Comparison of ENCODE assay signal across 12 cellular contexts in the genomic region with DNA sequence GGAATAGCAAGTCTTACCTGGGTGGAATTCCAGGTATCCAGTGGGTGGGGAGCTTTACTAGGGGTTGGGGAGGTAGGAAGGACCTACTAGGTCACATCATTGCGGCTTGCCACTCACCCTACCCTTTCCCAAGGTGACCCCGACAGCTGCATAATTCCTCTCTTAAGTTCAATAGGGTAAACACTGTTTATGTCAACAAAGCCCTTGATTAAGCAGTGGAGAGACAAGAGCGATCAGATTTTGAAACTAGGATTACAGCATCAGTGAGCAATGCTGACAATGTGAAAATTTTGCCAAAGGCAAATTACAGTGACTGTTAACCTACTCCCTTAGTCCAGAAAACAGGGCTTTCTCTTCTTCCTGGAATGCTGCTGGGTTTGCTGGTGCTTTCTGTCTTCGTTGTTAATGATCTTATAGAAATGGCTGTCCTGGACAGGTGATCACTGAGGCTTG. TPM values are rescaled to one million over a fixed set of nuclear protein-coding genes. Genes with fewer than 3 reads are reported as not detected.
DNase-seq lines count a peak whose midpoint lies in the region; ATAC-seq, FAIRE-seq and TF ChIP-seq lines count a peak whose summit lies in the region.
"Had no signal": no experiment of that assay in that cellular context is flagged by ENCODE, and none has a peak within 500 bp of the region (broad histone marks: within the 10 kb centered on the region; RNA-seq: fewer than 3 reads in every experiment).

No MANE protein-coding gene starts in this region.

- no TSS peak for BruUV-seq in IMR-90 (replicated peaks; lab: Mats Ljungman, UMichigan)

- no peak overlapping the region for H4K5ac ChIP-seq in IMR-90 (ENCODE audit: low read depth, low read length)

- H3K14ac ChIP-seq in IMR-90 (replicated peaks; ENCODE audit: low read depth, low read length): no peak overlapping the region

- no peak overlapping the region for H3K4me3 ChIP-seq in IMR-90 (ENCODE audit: insufficient read depth, low read depth, low read length)
- no peak overlapping the region for H3K4me3 ChIP-seq in bronchial epithelial cell (ENCODE audit: low read depth, low read length)
- H3K4me3 ChIP-seq in liver (ENCODE audit: low read depth in 1 of 3, low read length in 3 of 3): peak overlapping the region in 2 of 3 donors; percentile 7 to 23

- CTCF ChIA-PET in IMR-90 (lab: Yijun Ruan, JAX): interaction anchor here (0.7 kb wide), 1 partner anchor 45 kb away, joined by 3 read pairs; no protein-coding TSS in a partner anchor

- TF ChIP-seq POLR2A in IMR-90 (IDR thresholded peaks at IDR 0.05; ENCODE audit: low read depth, low read length): no peak

- TF ChIP-seq CTCF in AG09319 (IDR thresholded peaks at IDR 0.05; ENCODE audit: low read depth, low read length) (no peak), IMR-90 (conservative IDR thresholded peaks at IDR 0.05; ENCODE audit: low read depth, low read length) (no peak), bronchial epithelial cell (IDR thresholded peaks at IDR 0.05; ENCODE audit: insufficient read depth, low read length, severe bottlenecking) (no peak), liver (IDR thresholded peaks at IDR 0.05; ENCODE audit: low read depth, low read length, missing input control) (no peak)

- FAIRE-seq in bronchial epithelial cell (lab: Jason Lieb, UNC): peak; percentile 99

- H2AK5ac ChIP-seq in IMR-90 (ENCODE audit: low read depth, low read length): no peak overlapping the region

- H3K4me2 ChIP-seq in IMR-90 (ENCODE audit: low read depth, low read length): no peak overlapping the region; the same call in 1 of the 2 replicates

- no peak overlapping the region for H3K56ac ChIP-seq in IMR-90 (ENCODE audit: extremely low read depth, insufficient read depth, low read length)

- H3K9ac ChIP-seq in IMR-90 (ENCODE audit: low read depth, low read length) (no peak overlapping the region), liver (ENCODE audit: low read depth in 1 of 2, low read length in 2 of 2) (no peak overlapping the region)

- no peak overlapping the region for H3K23ac ChIP-seq in IMR-90 (ENCODE audit: low read depth, low read length)

- H3K27ac ChIP-seq in IMR-90 (ENCODE audit: insufficient read depth, low read length) (no peak overlapping the region), liver (ENCODE audit: low read depth in 1 of 2, low read length in 2 of 2) (peak overlapping the region; percentile 62 to 83)

- POLR2A ChIA-PET in IMR-90 (lab: Charles Lee; ENCODE audit: unreplicated experiment): no interaction called here

- TF ChIP-seq RAD21 in IMR-90 (IDR thresholded peaks at IDR 0.05; ENCODE audit: low read length): no peak
- TF ChIP-seq RAD21 in liver (IDR thresholded peaks at IDR 0.05): peak in 1 of 2 donors; percentile 51

- no peaks in the 10 kb centered on the region for H3K9me3 ChIP-seq in IMR-90 (ENCODE audit: control insufficient read depth, insufficient read depth, low read length)
- H3K9me3 ChIP-seq in liver (ENCODE audit: control insufficient read depth in 4 of 4, low read length in 3 of 4): no peaks in the 10 kb centered on the region

- in situ Hi-C loops in IMR-90 (cut with MboI; ENCODE audit: low sequenced_read_pairs): no loop called here

- no CpG with 5 or more reads among the region's 4 CpGs for WGBS in IMR-90 (ENCODE audit: extremely low coverage in 2 of 2, insufficient read length in 1 of 2), 2 experiments
- WGBS in liver: 27% methylated on average over 4 of the region's 4 CpGs

- dilution Hi-C loops in IMR-90 (cut with HindIII; ENCODE audit: low sequenced_read_pairs, unreplicated experiment): no loop called here

- H2BK20ac ChIP-seq in IMR-90 (ENCODE audit: low read depth, low read length): no peak overlapping the region

- H2AFZ ChIP-seq in IMR-90 (replicated peaks; ENCODE audit: low read length, poor library complexity): no peak overlapping the region

- H3K4me1 ChIP-seq in IMR-90 (ENCODE audit: control insufficient read depth, insufficient read depth, low read length) (no peaks in the 10 kb centered on the region), liver (ENCODE audit: control insufficient read depth in 4 of 4, insufficient read depth in 4 of 4, low read length in 3 of 4) (peaks cover 0 to 55% (median 43%) of the 10 kb centered on the region in 4 donors)

- H3K27me3 ChIP-seq in IMR-90 (ENCODE audit: control insufficient read depth, insufficient read depth, low read length): no peaks in the 10 kb centered on the region
- no peaks in the 10 kb centered on the region for H3K27me3 ChIP-seq in bronchial epithelial cell (ENCODE audit: control insufficient read depth, insufficient read depth, low read length)
- H3K27me3 ChIP-seq in liver (ENCODE audit: control insufficient read depth in 4 of 4, insufficient read depth in 4 of 4, low read length in 3 of 4): no peaks in the 10 kb centered on the region

- no peaks in the 10 kb centered on the region for H3K79me1 ChIP-seq in IMR-90 (ENCODE audit: low read depth in 1 of 2, low read length in 2 of 2)

- no peak overlapping the region for H4K91ac ChIP-seq in IMR-90 (ENCODE audit: insufficient read depth, low read depth, low read length)

- H3K36me3 ChIP-seq in IMR-90 (ENCODE audit: control insufficient read depth, insufficient read depth, low read length) (no peaks in the 10 kb centered on the region), bronchial epithelial cell (ENCODE audit: control insufficient read depth, insufficient read depth, low read length) (no peaks in the 10 kb centered on the region), liver (ENCODE audit: control insufficient read depth in 4 of 4, insufficient read depth in 3 of 4, low read depth in 1 of 4, low read length in 3 of 4) (peaks cover 4 to 19% (median 9%) of the 10 kb centered on the region in 4 donors)

- DNase-seq in AG09319 (ENCODE audit: extremely low read depth, low read depth): peak; percentile 14
- peak; percentile 7 for DNase-seq in IMR-90
- peak; percentile 91 for DNase-seq in bronchial epithelial cell (ENCODE audit: low read depth)
- no peak for DNase-seq in HUDEP-2 (lab: John Stamatoyannopoulos, UW; ENCODE audit: unreplicated experiment in 76 of 76)
- DNase-seq: activated effector memory CD4-positive, alpha-beta T cell treated with anti-CD3 and anti-CD28 coated beads, Interleukin-2, amount 50 U/mL, for 16 hours; NCI-H1694; stimulated activated CD4-positive, alpha-beta T cell treated with anti-CD3 and anti-CD28 coated beads, Interleukin-4, amount 100 ng/mL, for 1 hour had no signal

- no peak overlapping the region for H3K4ac ChIP-seq in IMR-90 (ENCODE audit: low read depth, low read length)

- H2BK5ac ChIP-seq in IMR-90 (ENCODE audit: low read depth, low read length, poor library complexity, severe bottlenecking): no peak overlapping the region

- no peaks in the 10 kb centered on the region for H3K9me1 ChIP-seq in IMR-90 (ENCODE audit: insufficient read depth, low read length)

- intact Hi-C loops in IMR-90 (cut with micrococcal nuclease): no loop called here

- no peak overlapping the region for H2BK15ac ChIP-seq in IMR-90 (ENCODE audit: low read depth, low read length)

- no peak overlapping the region for H2AK9ac ChIP-seq in IMR-90 (replicated peaks; ENCODE audit: low read depth, low read length, poor library complexity)

- peak; percentile 35 for ATAC-seq in IMR-90 (ENCODE audit: low read depth)
- no peak for ATAC-seq in SK-N-SH treated with all-trans-retinoic acid at 6 μM for 48 hours
- no peak for ATAC-seq in HG03175 (IDR thresholded peaks at IDR 0.05; ENCODE audit: unreplicated experiment)
- ATAC-seq in HG03460 (IDR thresholded peaks at IDR 0.05; ENCODE audit: unreplicated experiment): no peak

- H2BK120ac ChIP-seq in IMR-90 (ENCODE audit: low read depth, low read length): no peak overlapping the region

- H4K8ac ChIP-seq in IMR-90 (ENCODE audit: low read depth in 2 of 2, low read length in 2 of 2): no peak overlapping the region

- no peak overlapping the region for H3K18ac ChIP-seq in IMR-90 (ENCODE audit: low read depth, low read length)

- no peaks in the 10 kb centered on the region for H4K20me1 ChIP-seq in IMR-90 (ENCODE audit: insufficient read depth, low read length)

TF ChIP-seq in IMR-90, 13 proteins besides CTCF, POLR2A, EP300 and RAD21 (continues in another document):
- no peak for TF ChIP-seq MAZ (IDR thresholded peaks at IDR 0.05; ENCODE audit: borderline replicate concordance, low read depth, low read length)

TF ChIP-seq in liver, 16 proteins besides CTCF, POLR2A, EP300 and RAD21 (continues in another document):
- TF ChIP-seq YY1 (IDR thresholded peaks at IDR 0.05): peak; percentile 38

TF ChIP-seq in SK-N-SH treated with all-trans-retinoic acid at 6 μM for 48 hours, 23 proteins besides CTCF, POLR2A, EP300 and RAD21 (continues in another document):
- TF ChIP-seq ESRRG (CRISPR knock-in tag; IDR thresholded peaks at IDR 0.05) (no peak), SNAI2 (CRISPR knock-in tag; IDR thresholded peaks at IDR 0.05) (no peak)

RNA-seq across cellular contexts. Expression of a gene that starts 14.5 kb away (rescaled TPM):
- total RNA-seq in IMR-90 (2012; rRNA removed) (under 0.01 TPM in 1 of 2 replicates, not detected in the other), bronchial epithelial cell (not detected in 2 replicates), liver (10 to 100 TPM; 12.4 to 12.9 TPM)
- polyA plus RNA-seq in IMR-90 (2012; rRNA removed) (not detected in 2 replicates), liver (1 to 10 TPM; 4.2 to 4.5 TPM)
- polyA plus RNA-seq in IMR-90 (2012; cell fraction: cytosol; rRNA removed): not detected in 2 replicates
- polyA plus RNA-seq in IMR-90 (2012; cell fraction: nucleus; rRNA removed; ENCODE audit: low replicate concordance): 0.15 TPM in 1 of 2 replicates, not detected in the other

RNA-seq across cellular contexts. Expression of a gene that starts 21.3 kb away (rescaled TPM):
- not detected in 2 replicates for total RNA-seq in IMR-90 (2012; rRNA removed)
- not detected in 2 replicates for polyA plus RNA-seq in IMR-90 (2012; rRNA removed)
- polyA plus RNA-seq in IMR-90 (2012; cell fraction: cytosol; rRNA removed): not detected in 2 replicates
- not detected in 2 replicates for polyA plus RNA-seq in IMR-90 (2012; cell fraction: nucleus; rRNA removed; ENCODE audit: low replicate concordance)
- not detected in 2 replicates for total RNA-seq in bronchial epithelial cell
- total RNA-seq in liver: not detected
- not detected for polyA plus RNA-seq in liver
- total RNA-seq: temporal lobe had no signal

RNA-seq across cellular contexts. Expression of a gene that starts 24.8 kb away (rescaled TPM):
- not detected in 2 replicates for total RNA-seq in IMR-90 (2012; rRNA removed)
- polyA plus RNA-seq in IMR-90 (2012; rRNA removed): not detected in 2 replicates
- polyA plus RNA-seq in IMR-90 (2012; cell fraction: cytosol; rRNA removed): not detected in 2 replicates
- not detected in 2 replicates for polyA plus RNA-seq in IMR-90 (2012; cell fraction: nucleus; rRNA removed; ENCODE audit: low replicate concordance)
- total RNA-seq in bronchial epithelial cell: not detected in 2 replicates
- total RNA-seq in liver: not detected
- not detected for polyA plus RNA-seq in liver
- total RNA-seq: temporal lobe had no signal

RNA-seq across cellular contexts. Expression of a gene that starts 36.7 kb away (rescaled TPM):
- total RNA-seq in IMR-90 (2012; rRNA removed) (not detected in 2 replicates), bronchial epithelial cell (not detected in 2 replicates), liver (not detected)
- polyA plus RNA-seq in IMR-90 (2012; rRNA removed) (not detected in 2 replicates), liver (not detected)
- polyA plus RNA-seq in IMR-90 (2012; cell fraction: cytosol; rRNA removed): not detected in 2 replicates
- not detected in 2 replicates for polyA plus RNA-seq in IMR-90 (2012; cell fraction: nucleus; rRNA removed; ENCODE audit: low replicate concordance)
- total RNA-seq: temporal lobe had no signal

RNA-seq across cellular contexts. Expression of a gene that starts 42.4 kb away (rescaled TPM):
- total RNA-seq in IMR-90 (2012; rRNA removed): not detected in 2 replicates
- polyA plus RNA-seq in IMR-90 (2012; rRNA removed): not detected in 2 replicates
- polyA plus RNA-seq in IMR-90 (2012; cell fraction: cytosol; rRNA removed): not detected in 2 replicates
- polyA plus RNA-seq in IMR-90 (2012; cell fraction: nucleus; rRNA removed; ENCODE audit: low replicate concordance): not detected in 2 replicates
- not detected in 2 replicates for total RNA-seq in bronchial epithelial cell
- total RNA-seq in liver: not detected
- polyA plus RNA-seq in liver: not detected
- total RNA-seq: temporal lobe had no signal

Comparison
In these comparisons a context has a peak if more than half of its experiments do, and no peak if none do; other contexts are left out.
1. DNase-seq: peak in AG09319 (single experiment), IMR-90 (single experiment) and bronchial epithelial cell (single experiment); none in HUDEP-2 (0 of 76).
2. H3K4me3 ChIP-seq: peak in liver (2 of 3); none in IMR-90 (single experiment) and bronchial epithelial cell (single experiment).
3. RNA of a gene that starts 14.5 kb away (total RNA-seq): 12.4 to 12.9 TPM in liver; under 0.01 TPM in IMR-90 and not detected in bronchial epithelial cell; every median in the first group is over 10 times any median in the second.